In the genomic region with DNA sequence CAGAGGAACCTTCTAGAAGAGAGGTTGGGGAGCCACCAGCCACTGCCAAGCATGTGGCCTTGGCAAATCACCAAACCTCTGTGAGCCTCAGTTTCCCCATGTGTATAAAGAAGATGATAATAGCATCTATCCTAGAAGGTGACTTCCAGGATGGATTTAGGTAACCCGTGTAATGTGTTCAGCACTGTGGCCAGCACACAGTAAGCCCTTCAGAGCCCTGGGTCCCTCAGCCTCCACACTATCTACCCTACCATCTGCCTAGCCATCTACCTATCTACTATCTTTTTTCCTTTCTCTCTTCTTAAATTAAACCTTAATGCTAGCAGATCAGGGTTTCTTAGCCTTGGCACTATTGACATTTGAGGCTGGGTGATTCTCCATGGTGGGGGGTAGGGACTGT, we compare ENCODE assay signal across 21 cellular contexts. TPM values are rescaled to one million over a fixed set of nuclear protein-coding genes. Genes with fewer than 3 reads are reported as not detected.
"Had no signal": no experiment of that assay in that cellular context is flagged by ENCODE, and none has a peak within 500 bp of the region (broad histone marks: within the 10 kb centered on the region; RNA-seq: fewer than 3 reads in every experiment).

No MANE protein-coding gene starts in this region.

- DNase-seq: Kasumi-1; KG1; NCI-H1092 treated with DMSO at 0.1 percent for 48 hours; NCI-H1436; NCI-H187; NCI-H2029; NCI-H2081 treated with DMSO at 0.1 percent for 48 hours; NCI-H2171; NCI-H226; NCI-H446; NCI-H510A; NCI-H524 treated with DMSO at 0.1 percent for 48 hours; NCI-H69; NCI-H774; NK-92 treated with Interleukin-12 subunit alpha and Interleukin-12 subunit beta, amount 100 ng/mL, for 24 hours; PC-3; SHP77 treated with DMSO at 0.1 percent for 48 hours had no signal

- H3K27me3 ChIP-seq: SJSA1 had no signal

- H3K4me3 ChIP-seq: SJSA1, SK-N-MC had no signal

- H3K4me1 ChIP-seq: SJSA1 had no signal

- H3K9me3 ChIP-seq: SJSA1 had no signal

- H3K36me3 ChIP-seq: SJSA1 had no signal

- H3K27ac ChIP-seq: HL-60, RWPE1, SJSA1, SK-N-MC had no signal

RNA-seq across cellular contexts. Expression of a gene that starts 33.0 kb away (rescaled TPM):
- total RNA-seq: PC-3, SJSA1 had no signal
